In the genomic region with DNA sequence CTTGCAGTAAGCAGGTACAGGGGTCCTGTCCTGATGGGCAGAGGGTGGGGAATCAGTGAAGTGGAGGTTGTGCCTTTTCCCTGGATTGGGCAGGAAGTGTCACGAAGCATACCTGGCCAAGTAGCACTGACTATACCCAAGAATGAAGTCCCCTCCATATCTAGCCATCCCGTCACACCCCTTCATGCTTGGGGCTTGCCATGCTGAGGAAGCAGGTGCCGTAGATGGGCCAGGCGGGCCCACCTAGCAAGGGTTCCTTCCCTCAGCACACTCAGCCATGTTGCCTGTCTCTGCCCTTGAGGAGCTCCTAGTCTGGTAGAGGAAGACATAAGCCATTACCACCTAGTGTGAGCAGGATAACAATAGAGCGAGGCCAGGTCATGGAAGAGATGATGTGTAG, we compare ENCODE assay signal across 1 cellular context.
A peak's percentile ranks its signal among the peaks of the same experiment; 100 is the strongest.
TF ChIP-seq lines count a peak whose summit lies in the region.

No MANE protein-coding gene starts in this region.

TF ChIP-seq in HepG2, 621 proteins besides CTCF, POLR2A, EP300 and RAD21:
- 0 out of 2 replicates have a peak, but pooled peaks have one; percentile 52 for TF ChIP-seq HOXA7 (CRISPR knock-in tag; IDR thresholded peaks at IDR 0.05)
- TF ChIP-seq RBM22 (optimal IDR thresholded peaks at IDR 0.05; ENCODE audit: low read length) = peak; percentile 95
- TF ChIP-seq ZNF780A (CRISPR knock-in tag; IDR thresholded peaks at IDR 0.05) = 0 out of 2 replicates have a peak, but pooled peaks have one; percentile 15
- TF ChIP-seq, protein P1, sequence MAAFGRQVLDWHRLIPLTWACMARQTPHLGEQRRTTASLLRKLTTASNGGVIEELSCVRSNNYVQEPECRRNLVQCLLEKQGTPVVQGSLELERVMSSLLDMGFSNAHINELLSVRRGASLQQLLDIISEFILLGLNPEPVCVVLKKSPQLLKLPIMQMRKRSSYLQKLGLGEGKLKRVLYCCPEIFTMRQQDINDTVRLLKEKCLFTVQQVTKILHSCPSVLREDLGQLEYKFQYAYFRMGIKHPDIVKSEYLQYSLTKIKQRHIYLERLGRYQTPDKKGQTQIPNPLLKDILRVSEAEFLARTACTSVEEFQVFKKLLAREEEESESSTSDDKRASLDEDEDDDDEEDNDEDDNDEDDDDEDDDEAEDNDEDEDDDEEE (CRISPR knock-in tag; IDR thresholded peaks at IDR 0.05) = no peak
- TF ChIP-seq HIVEP1 (CRISPR knock-in tag; IDR thresholded peaks at IDR 0.05) = no peak
